In the genomic region with DNA sequence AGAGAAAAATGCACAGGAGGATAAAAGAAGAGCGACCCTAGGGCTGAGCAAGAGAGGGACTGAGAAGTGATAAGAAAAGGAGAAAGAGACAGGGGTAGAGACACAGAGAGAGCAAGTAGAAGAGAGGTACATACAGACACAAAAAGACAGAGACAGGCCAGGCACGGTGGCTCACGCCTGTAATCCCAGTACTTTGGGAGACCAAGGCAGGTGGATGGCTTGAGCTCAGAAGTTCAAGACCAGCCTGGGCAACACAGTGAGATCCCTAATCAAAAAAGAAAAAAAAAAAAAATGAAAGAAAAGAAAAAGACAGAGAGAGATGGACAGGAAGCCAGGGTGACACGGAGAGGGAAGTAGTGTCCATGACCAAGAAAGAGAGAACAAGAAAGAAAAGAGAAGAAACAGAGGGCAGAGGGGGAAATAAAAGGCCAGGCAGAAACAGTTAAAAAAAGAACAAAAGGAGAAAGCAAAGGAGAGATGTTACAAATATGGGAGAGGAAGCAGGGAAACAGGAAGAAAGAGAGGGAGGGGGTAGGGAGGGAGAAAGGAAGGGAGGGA, we compare ENCODE assay signal across 15 cellular contexts.
"Had no signal": no experiment of that assay in that cellular context is flagged by ENCODE, and none has a peak within 500 bp of the region (broad histone marks: within the 10 kb centered on the region; RNA-seq: fewer than 3 reads in every experiment).

No MANE protein-coding gene starts in this region.

- ATAC-seq: T-helper 17 cell had no signal

- H3K27me3 ChIP-seq: dorsolateral prefrontal cortex, heart right ventricle, ovary, sigmoid colon, stomach, testis had no signal

- H3K27ac Mint-ChIP-seq: activated CD4-positive, alpha-beta memory T cell treated with anti-CD3 and anti-CD28 coated beads, Interleukin-2, amount 10 ng/mL, durations not matched to agents 7 days and 5 days; activated naive CD8-positive, alpha-beta T cell treated with anti-CD3 and anti-CD28 coated beads for 36 hours; activated T-cell treated with anti-CD3 and anti-CD28 coated beads, Interleukin-2, amount 50 U/mL, for 24 hours; endodermal cell; T-helper 17 cell had no signal

- DNase-seq: activated CD4-positive, alpha-beta memory T cell treated with anti-CD3 and anti-CD28 coated beads, Interleukin-2, amount 10 ng/mL, durations not matched to agents 7 days and 5 days; activated CD4-positive, alpha-beta T cell treated with anti-CD3 and anti-CD28 coated beads for 4 hours; activated effector memory CD4-positive, alpha-beta T cell treated with Interleukin-2 at 50 U/mL for 16 hours; activated naive CD8-positive, alpha-beta T cell treated with anti-CD3 and anti-CD28 coated beads for 36 hours; activated T-cell treated with anti-CD3 and anti-CD28 coated beads, Interleukin-2, amount 50 U/mL, for 24 hours; dorsolateral prefrontal cortex; endodermal cell; stimulated activated CD4-positive, alpha-beta T cell treated with anti-CD3 and anti-CD28 coated beads, Interleukin-1b, Interleukin-23, amount 100 ng/mL, for 48 hours; stomach; T-helper 17 cell had no signal

- H3K27me3 Mint-ChIP-seq: activated CD4-positive, alpha-beta memory T cell treated with anti-CD3 and anti-CD28 coated beads, Interleukin-2, amount 10 ng/mL, durations not matched to agents 7 days and 5 days; activated naive CD8-positive, alpha-beta T cell treated with anti-CD3 and anti-CD28 coated beads for 36 hours; activated T-cell treated with anti-CD3 and anti-CD28 coated beads, Interleukin-2, amount 50 U/mL, for 24 hours; T-helper 17 cell had no signal

- H3K4me3 ChIP-seq: dorsolateral prefrontal cortex, heart right ventricle, ovary, sigmoid colon, stomach, testis had no signal

- H3K36me3 ChIP-seq: heart right ventricle, ovary, sigmoid colon, stomach had no signal

- H3K9me3 ChIP-seq: heart right ventricle, ovary, sigmoid colon, stomach, testis had no signal

- H3K9me3 Mint-ChIP-seq: activated CD4-positive, alpha-beta memory T cell treated with anti-CD3 and anti-CD28 coated beads, Interleukin-2, amount 10 ng/mL, durations not matched to agents 7 days and 5 days; activated naive CD8-positive, alpha-beta T cell treated with anti-CD3 and anti-CD28 coated beads for 36 hours; activated T-cell treated with anti-CD3 and anti-CD28 coated beads, Interleukin-2, amount 50 U/mL, for 24 hours; endodermal cell had no signal

- H3K4me3 Mint-ChIP-seq: activated CD4-positive, alpha-beta memory T cell treated with anti-CD3 and anti-CD28 coated beads, Interleukin-2, amount 10 ng/mL, durations not matched to agents 7 days and 5 days; activated naive CD8-positive, alpha-beta T cell treated with anti-CD3 and anti-CD28 coated beads for 36 hours; activated T-cell treated with anti-CD3 and anti-CD28 coated beads, Interleukin-2, amount 50 U/mL, for 24 hours; endodermal cell; T-helper 17 cell had no signal

- H3K27ac ChIP-seq: WERI-Rb-1 had no signal

- H3K4me1 Mint-ChIP-seq: activated CD4-positive, alpha-beta memory T cell treated with anti-CD3 and anti-CD28 coated beads, Interleukin-2, amount 10 ng/mL, durations not matched to agents 7 days and 5 days; activated naive CD8-positive, alpha-beta T cell treated with anti-CD3 and anti-CD28 coated beads for 36 hours; T-helper 17 cell had no signal
